In genomic region chr4:40240040-40240653, GRCh38 we compare ENCODE assay signal across 16 cellular contexts. TPM values are rescaled to one million over a fixed set of nuclear protein-coding genes. Genes with fewer than 3 reads are reported as not detected.
A peak's percentile ranks its signal among the peaks of the same experiment; 100 is the strongest.
DNase-seq lines count a peak whose midpoint lies in the region; ATAC-seq and TF ChIP-seq lines count a peak whose summit lies in the region.
"Had no signal": no experiment of that assay in that cellular context is flagged by ENCODE, and none has a peak within 500 bp of the region (broad histone marks: within the 10 kb centered on the region; RNA-seq: fewer than 3 reads in every experiment).

No MANE protein-coding gene starts in this region.

- H3K27ac ChIP-seq in psoas muscle = no peak overlapping the region
- H3K27ac ChIP-seq: gastroesophageal sphincter had no signal

- H3K36me3 Mint-ChIP-seq in activated CD4-positive, alpha-beta T cell treated with anti-CD3 and anti-CD28 coated beads, Interleukin-2, amount 10 ng/mL, durations not matched to agents 24 days and 14 days (ENCODE audit: low read depth) = peaks cover 70% of the 10 kb centered on the region
- H3K36me3 Mint-ChIP-seq in IgD-negative memory B cell (peaks cover 17% of the 10 kb centered on the region), memory B cell (peaks cover 30% of the 10 kb centered on the region)

- no peaks in the 10 kb centered on the region for H3K4me1 ChIP-seq in psoas muscle
- H3K4me1 ChIP-seq: gastroesophageal sphincter had no signal

- peak overlapping the region; percentile 95 for H3K27ac Mint-ChIP-seq in activated CD4-positive, alpha-beta T cell treated with anti-CD3 and anti-CD28 coated beads, Interleukin-2, amount 10 ng/mL, durations not matched to agents 24 days and 14 days
- H3K27ac Mint-ChIP-seq in IgD-negative memory B cell (peak overlapping the region; percentile 76 to 92 (median 83)), memory B cell (peak overlapping the region; percentile 81)
- H3K27ac Mint-ChIP-seq: HFFc6 had no signal

- H3K4me1 Mint-ChIP-seq in activated CD4-positive, alpha-beta T cell treated with anti-CD3 and anti-CD28 coated beads, Interleukin-2, amount 10 ng/mL, durations not matched to agents 24 days and 14 days = peaks cover 78% of the 10 kb centered on the region
- peaks cover 42 to 63% (median 54%) of the 10 kb centered on the region in 3 donors for H3K4me1 Mint-ChIP-seq in IgD-negative memory B cell
- H3K4me1 Mint-ChIP-seq in memory B cell = peaks cover 42% of the 10 kb centered on the region

- H3K4me3 Mint-ChIP-seq in activated CD4-positive, alpha-beta T cell treated with anti-CD3 and anti-CD28 coated beads, Interleukin-2, amount 10 ng/mL, durations not matched to agents 24 days and 14 days = peak overlapping the region; percentile 75
- peak overlapping the region in 2 of 4 donors; percentile 24 to 53 for H3K4me3 Mint-ChIP-seq in IgD-negative memory B cell
- H3K4me3 Mint-ChIP-seq in memory B cell = peak overlapping the region; percentile 21
- H3K4me3 Mint-ChIP-seq: HFFc6 had no signal

- intact Hi-C loops in activated CD4-positive, alpha-beta T cell treated with anti-CD3 and anti-CD28 coated beads, Interleukin-2, amount 10 ng/mL, durations not matched to agents 24 days and 14 days (cut with micrococcal nuclease) = loop anchor here (5.0 kb wide), 1 partner anchor 183 kb away; the partner anchor contains the start of gene N4BP2
- intact Hi-C loops in psoas muscle (cut with DNase I) = no loop called here

- 89 to 96% (median 92%) methylated on average over 4 of the region's 4 CpGs for WGBS in psoas muscle, 3 donors

- TF ChIP-seq CTCF in psoas muscle (IDR thresholded peaks at IDR 0.05) = no peak

- DNase-seq in activated CD4-positive, alpha-beta T cell treated with anti-CD3 and anti-CD28 coated beads, Interleukin-2, amount 10 ng/mL, durations not matched to agents 24 days and 14 days = no peak
- no peak for DNase-seq in activated CD4-positive, alpha-beta T cell treated with anti-CD3 and anti-CD28 coated beads, Interleukin-2, amount 50 U/mL, for 1 hour
- DNase-seq in activated T-cell treated with anti-CD3 and anti-CD28 coated beads, Interleukin-2, amount 50 U/mL, for 48 hours = peak; percentile 30 to 34
- DNase-seq in memory B cell (ENCODE audit: low spot score in 2 of 2) = no peak
- DNase-seq in HT-29 (ENCODE audit: low spot score) = no peak
- no peak for DNase-seq in psoas muscle
- DNase-seq: effector CD8-positive, alpha-beta T cell; HFFc6; islet precursor cell; NCI-H1436; NCI-H510A; transverse colon had no signal

- no peak overlapping the region for H3K4me3 ChIP-seq in psoas muscle
- H3K4me3 ChIP-seq: gastroesophageal sphincter, transverse colon had no signal

- H3K27me3 Mint-ChIP-seq in activated CD4-positive, alpha-beta T cell treated with anti-CD3 and anti-CD28 coated beads, Interleukin-2, amount 10 ng/mL, durations not matched to agents 24 days and 14 days = no peaks in the 10 kb centered on the region
- H3K27me3 Mint-ChIP-seq in IgD-negative memory B cell = no peaks in the 10 kb centered on the region
- H3K27me3 Mint-ChIP-seq in memory B cell = no peaks in the 10 kb centered on the region

- H3K9me3 Mint-ChIP-seq in activated CD4-positive, alpha-beta T cell treated with anti-CD3 and anti-CD28 coated beads, Interleukin-2, amount 10 ng/mL, durations not matched to agents 24 days and 14 days = peaks cover 5% of the 10 kb centered on the region
- H3K9me3 Mint-ChIP-seq in IgD-negative memory B cell = no peaks in the 10 kb centered on the region
- no peaks in the 10 kb centered on the region for H3K9me3 Mint-ChIP-seq in memory B cell
- H3K9me3 Mint-ChIP-seq: HFFc6 had no signal

- no peaks in the 10 kb centered on the region for H3K27me3 ChIP-seq in psoas muscle (ENCODE audit: insufficient read depth in 3 of 3, low read length in 2 of 3)
- H3K27me3 ChIP-seq: gastroesophageal sphincter, transverse colon had no signal

- no peaks in the 10 kb centered on the region for H3K36me3 ChIP-seq in psoas muscle (ENCODE audit: insufficient read depth in 1 of 2, low read depth in 1 of 2)
- H3K36me3 ChIP-seq: gastroesophageal sphincter, transverse colon had no signal

- ATAC-seq in memory B cell (ENCODE audit: low read depth) = no peak
- no peak for ATAC-seq in HG02852 (IDR thresholded peaks at IDR 0.05; ENCODE audit: unreplicated experiment)
- ATAC-seq in psoas muscle = no peak
- ATAC-seq: gastroesophageal sphincter had no signal

- no peaks in the 10 kb centered on the region for H3K9me3 ChIP-seq in psoas muscle
- H3K9me3 ChIP-seq: gastroesophageal sphincter, transverse colon had no signal

RNA-seq across cellular contexts. Expression of gene RHOH, which starts 43.3 kb away (rescaled TPM):
- total RNA-seq in activated CD4-positive, alpha-beta T cell treated with anti-CD3 and anti-CD28 coated beads, Interleukin-2, amount 10 ng/mL, durations not matched to agents 24 days and 14 days = 98.1 and 107 TPM in 2 replicates
- 255 TPM for polyA plus RNA-seq in IgD-negative memory B cell
- not detected in 2 replicates for total RNA-seq in HT-29 (2014; rRNA removed; shearing (Covaris generic))
- total RNA-seq in psoas muscle = under 1 TPM in 3 of 4 donors, not detected in 1; 0.23 to 0.68 (median 0.30) TPM
- under 1 TPM; 0.04 to 0.15 (median 0.13) TPM for polyA plus RNA-seq in psoas muscle
- total RNA-seq: HFFc6, RPMI7951 had no signal

Comparison
In these comparisons a context has a peak if more than half of its experiments do, and no peak if none do; other contexts are left out.
1. DNase-seq: peak in activated T-cell treated with anti-CD3 and anti-CD28 coated beads, Interleukin-2, amount 50 U/mL, for 48 hours (2 of 2); none in activated CD4-positive, alpha-beta T cell treated with anti-CD3 and anti-CD28 coated beads, Interleukin-2, amount 10 ng/mL, durations not matched to agents 24 days and 14 days (single experiment), activated CD4-positive, alpha-beta T cell treated with anti-CD3 and anti-CD28 coated beads, Interleukin-2, amount 50 U/mL, for 1 hour (single experiment), memory B cell (0 of 2), HT-29 (single experiment) and psoas muscle (0 of 2).
2. RNA of gene RHOH, which starts 43.3 kb away (total RNA-seq): 98.1 to 107 TPM in activated CD4-positive, alpha-beta T cell treated with anti-CD3 and anti-CD28 coated beads, Interleukin-2, amount 10 ng/mL, durations not matched to agents 24 days and 14 days; 0.23 to 0.68 TPM in psoas muscle and not detected in HT-29; every median in the first group is over 10 times any median in the second.
3. Peak in every context shown above with its lines, with median percentiles within 50 percentile points of each other: H3K27ac Mint-ChIP-seq.